ENCODE assay signal across 9 cellular contexts in the genomic region with DNA sequence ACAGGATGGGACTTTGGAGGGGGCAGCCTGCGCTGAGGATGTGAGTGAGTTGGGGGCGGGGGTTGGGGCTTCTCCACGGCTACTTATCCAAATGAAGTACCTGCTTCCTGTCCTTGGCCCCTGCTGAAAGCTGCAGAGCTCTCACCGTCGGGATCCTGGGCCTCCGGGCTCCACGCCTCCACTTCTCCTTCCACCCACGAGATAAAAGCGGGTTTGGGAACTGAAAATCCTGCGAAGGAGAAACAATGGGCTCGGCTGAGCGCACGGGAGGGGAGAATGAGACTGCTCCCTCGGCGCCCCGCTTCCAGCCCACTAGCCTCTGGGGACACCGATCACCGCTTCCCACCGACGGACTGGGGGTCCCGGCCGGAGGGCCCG. TPM values are rescaled to one million over a fixed set of nuclear protein-coding genes. Genes with fewer than 3 reads are reported as not detected.
DNase-seq lines count a peak whose midpoint lies in the region; ATAC-seq, FAIRE-seq and TF ChIP-seq lines count a peak whose summit lies in the region.
"Had no signal": no experiment of that assay in that cellular context is flagged by ENCODE, and none has a peak within 500 bp of the region (broad histone marks: within the 10 kb centered on the region; RNA-seq: fewer than 3 reads in every experiment).

No MANE protein-coding gene starts in this region.

- in situ Hi-C loops in HepG2 (cut with HindIII; ENCODE audit: extremely low pct_ligation_motif_present, low pct_unique_long_range_greater_than_20kb): no loop called here

- TF ChIP-seq POLR2A in HepG2 (IDR thresholded peaks at IDR 0.05; ENCODE audit: insufficient read depth in 1 of 2, low read depth in 2 of 2, low read length in 2 of 2) (no peak), prostate gland (IDR thresholded peaks at IDR 0.05) (no peak)

- TF ChIP-seq RAD21 in liver (IDR thresholded peaks at IDR 0.05) (no peak), HepG2 (CRISPR knock-in tag; IDR thresholded peaks at IDR 0.05) (no peak)

- ATAC-seq in HepG2 (no peak), HG03060 (IDR thresholded peaks at IDR 0.05; ENCODE audit: low read depth, unreplicated experiment) (peak; percentile 23), T-cell (replicated peaks in 1 of 4) (peak; percentile 14 to 36 (median 28))
- ATAC-seq: HCT116 had no signal

- 4% methylated on average over 23 of the region's 23 CpGs for WGBS in liver
- 86% methylated on average over 21 of the region's 23 CpGs for WGBS in HepG2 (ENCODE audit: low lambda C conversion rate)
- WGBS in prostate gland: under 1% methylated on average over 17 of the region's 23 CpGs

- TF ChIP-seq EP300 in HepG2 (IDR thresholded peaks at IDR 0.05; ENCODE audit: low read depth in 2 of 2, low read length in 2 of 2) (no peak), HepG2 (CRISPR knock-in tag; IDR thresholded peaks at IDR 0.05; ENCODE audit: borderline replicate concordance) (no peak)

- DNase-seq in HepG2 (ENCODE audit: low spot score) (no peak), T-cell (peak in 3 of 34 experiments; percentile 4 to 26 (median 8)), fibroblast of mammary gland (ENCODE audit: low read depth) (peak; percentile 12), prostate gland (ENCODE audit: low spot score) (no peak), cerebellum (ENCODE audit: low spot score) (no peak), ecto neural progenitor cell (ENCODE audit: low spot score) (no peak)

- no TSS peak for BruUV-seq in HepG2 (replicated peaks; lab: Mats Ljungman, UMichigan)

- intact Hi-C loops in HepG2 (cut with micrococcal nuclease; ENCODE audit: unreplicated experiment) (no loop called here), prostate gland (cut with DNase I) (no loop called here)

- peak overlapping the region; percentile 69 to 72 for H3K9ac ChIP-seq in liver (ENCODE audit: low read depth in 1 of 2, low read length in 2 of 2)
- no peak overlapping the region for H3K9ac ChIP-seq in HepG2 (ENCODE audit: insufficient read depth, low read depth, low read length)

- H3K27me3 Mint-ChIP-seq in T-cell: no peaks in the 10 kb centered on the region

- H3K27ac Mint-ChIP-seq in T-cell: peak overlapping the region; percentile 68 to 87

- H4K20me1 ChIP-seq in HepG2 (ENCODE audit: insufficient read depth, low read length): no peaks in the 10 kb centered on the region

- H3K9me3 Mint-ChIP-seq in T-cell: no peaks in the 10 kb centered on the region

- no peak overlapping the region for H3K4me2 ChIP-seq in HepG2 (ENCODE audit: low read depth, low read length)

- no peak overlapping the region for H2AFZ ChIP-seq in HepG2 (ENCODE audit: low read length)

- H3K9me3 ChIP-seq in liver (ENCODE audit: control insufficient read depth in 4 of 4, low read length in 3 of 4) (no peaks in the 10 kb centered on the region), HepG2 (ENCODE audit: low read length) (no peaks in the 10 kb centered on the region), prostate gland (no peaks in the 10 kb centered on the region)

- no peaks in the 10 kb centered on the region for H3K79me2 ChIP-seq in HepG2 (ENCODE audit: insufficient read depth, low read length)

- CTCF ChIA-PET in HepG2 (lab: Yijun Ruan, JAX; ENCODE audit: low intra/inter-chr PET ratio, low total read pairs) (no interaction called here), T-cell (lab: Charles Lee) (interaction anchor here in 1 of 2 donors (0.7 to 1.4 kb wide), 3 partner anchors 44 to 155 kb away, joined by 3 to 7 read pairs (median 3); partner anchors contain the start of gene DCTPP1)

- H3K27me3 ChIP-seq in liver (ENCODE audit: control insufficient read depth in 4 of 4, insufficient read depth in 4 of 4, low read length in 3 of 4): no peaks in the 10 kb centered on the region
- no peaks in the 10 kb centered on the region for H3K27me3 ChIP-seq in HepG2 (ENCODE audit: control insufficient read depth in 1 of 2, insufficient read depth in 2 of 2, low read length in 2 of 2)
- H3K27me3 ChIP-seq in prostate gland (replicated peaks; ENCODE audit: insufficient read depth): no peaks in the 10 kb centered on the region

- peak overlapping the region; percentile 77 to 80 for H3K27ac ChIP-seq in liver (ENCODE audit: low read depth in 1 of 2, low read length in 2 of 2)
- H3K27ac ChIP-seq in HepG2 (ENCODE audit: extremely low read length, insufficient read depth, low read length): no peak overlapping the region
- H3K27ac ChIP-seq in prostate gland: peak overlapping the region; percentile 88 to 91

- H3K4me1 Mint-ChIP-seq in T-cell: peaks cover 17 to 29% (median 25%) of the 10 kb centered on the region in 3 donors

- POLR2A ChIA-PET in HepG2 (lab: Yijun Ruan, JAX) (no interaction called here), T-cell (lab: Charles Lee) (interaction anchor here in 1 of 2 donors (0.6 kb wide), 1 partner anchor 97 kb away, joined by 6 read pairs; no protein-coding TSS in a partner anchor)

- H3K36me3 ChIP-seq in liver (ENCODE audit: control insufficient read depth in 4 of 4, insufficient read depth in 3 of 4, low read depth in 1 of 4, low read length in 3 of 4): peaks cover 3 to 14% (median 6%) of the 10 kb centered on the region in 4 donors
- peaks cover 0 to 1% of the 10 kb centered on the region in 2 experiments; a peak in 1 of 5 replicates for H3K36me3 ChIP-seq in HepG2 (replicated peaks in 1 of 2; ENCODE audit: control insufficient read depth in 1 of 2, insufficient read depth in 2 of 2, low read length in 2 of 2)
- H3K36me3 ChIP-seq in prostate gland: no peaks in the 10 kb centered on the region

- H3K4me1 ChIP-seq in liver (ENCODE audit: control insufficient read depth in 4 of 4, insufficient read depth in 4 of 4, low read length in 3 of 4): peaks cover 2 to 21% (median 10%) of the 10 kb centered on the region in 4 donors
- H3K4me1 ChIP-seq in HepG2 (ENCODE audit: insufficient read depth, low read length): peaks cover 7% of the 10 kb centered on the region
- peaks cover 3% of the 10 kb centered on the region for H3K4me1 ChIP-seq in prostate gland (replicated peaks)

- H3K36me3 Mint-ChIP-seq in T-cell: peaks cover 12% of the 10 kb centered on the region

- peak overlapping the region; percentile 73 to 96 (median 86) for H3K4me3 ChIP-seq in liver (ENCODE audit: low read depth in 1 of 3, low read length in 3 of 3)
- no peak overlapping the region for H3K4me3 ChIP-seq in HepG2 (replicated peaks in 1 of 3; ENCODE audit: insufficient read depth in 1 of 3, low read depth in 2 of 3, low read length in 3 of 3)
- peak overlapping the region; percentile 88 for H3K4me3 ChIP-seq in fibroblast of mammary gland (ENCODE audit: control insufficient read depth, low read depth, low read length)
- H3K4me3 ChIP-seq in prostate gland: peak overlapping the region; percentile 61 to 76

- no peak for TF ChIP-seq CTCF in liver (IDR thresholded peaks at IDR 0.05; ENCODE audit: low read depth, low read length, missing input control)
- TF ChIP-seq CTCF in HepG2 (CRISPR knock-in tag; IDR thresholded peaks at IDR 0.05): no peak
- TF ChIP-seq CTCF in fibroblast of mammary gland (conservative IDR thresholded peaks at IDR 0.05; ENCODE audit: control insufficient read depth, insufficient read depth, low read depth, low read length): no peak
- TF ChIP-seq CTCF in prostate gland (IDR thresholded peaks at IDR 0.05): no peak

- no peak for FAIRE-seq in HepG2 (lab: Jason Lieb, UNC)

- H3K4me3 Mint-ChIP-seq in T-cell: peak overlapping the region; percentile 78 to 88 (median 88)

RNA-seq across cellular contexts. Expression of gene ZNF785, which starts 0.5 kb away (rescaled TPM):
- total RNA-seq in liver (1 to 10 TPM; 4.5 to 5.9 TPM), HepG2 (2016; rRNA removed; fragmentation: Illumina TruSeq; extraction: Trizol) (not detected in 2 replicates), T-cell (10 to 100 TPM; 11.7 to 30.9 (median 26.6) TPM), prostate gland (10 to 100 TPM; 16.9 to 18.9 TPM), cerebellum (23.8 TPM)
- polyA plus RNA-seq in liver (1 to 10 TPM; 1.8 to 2.0 TPM), HepG2 (2011; rRNA removed) (0.01 TPM in 1 of 2 replicates, not detected in the other)
- total RNA-seq in HepG2 (2016; cell fraction: cytosol; rRNA removed; fragmentation: Illumina TruSeq; extraction: Trizol; ENCODE audit: low read depth): not detected in 2 replicates
- not detected in 2 replicates for total RNA-seq in HepG2 (2016; cell fraction: insoluble cytoplasmic fraction; rRNA removed; fragmentation: Illumina TruSeq; extraction: Trizol)
- not detected in 2 replicates for total RNA-seq in HepG2 (2016; cell fraction: membrane; rRNA removed; fragmentation: Illumina TruSeq; extraction: Trizol)
- total RNA-seq in HepG2 (2016; cell fraction: nucleus; rRNA removed; fragmentation: Illumina TruSeq; extraction: Trizol): not detected in 2 replicates
- 0.03 TPM in 1 of 2 replicates, not detected in the other for polyA plus RNA-seq in HepG2 (2011; cell fraction: cytosol; rRNA removed)
- 0.05 TPM in 1 of 2 replicates, not detected in the other for polyA plus RNA-seq in HepG2 (2011; cell fraction: nucleus; rRNA removed)
- 0.11 TPM in 1 of 2 replicates, not detected in the other for polyA plus RNA-seq in HepG2 (2012)
- not detected in 2 replicates for polyA plus RNA-seq in HepG2 (2016; cell fraction: cytosol; fragmentation: Illumina TruSeq; extraction: Trizol; ENCODE audit: low read depth)
- polyA plus RNA-seq in HepG2 (2016; cell fraction: insoluble cytoplasmic fraction; fragmentation: Illumina TruSeq; extraction: Trizol; ENCODE audit: low read depth): not detected in 2 replicates
- not detected in 2 replicates for polyA plus RNA-seq in HepG2 (2016; cell fraction: membrane; fragmentation: Illumina TruSeq; extraction: Trizol; ENCODE audit: low read depth)
- polyA plus RNA-seq in HepG2 (2016; cell fraction: nucleus; fragmentation: Illumina TruSeq; extraction: Trizol; ENCODE audit: insufficient read depth, low read depth): not detected in 2 replicates
- polyA minus RNA-seq in HepG2 (2011; rRNA and poly(A)+ RNA removed; ENCODE audit: low replicate concordance): 10.5 TPM in 1 of 2 replicates, not detected in the other
- not detected in 2 replicates for polyA minus RNA-seq in HepG2 (2011; cell fraction: cytosol; rRNA and poly(A)+ RNA removed)
- not detected in 2 replicates for polyA minus RNA-seq in HepG2 (2011; cell fraction: nucleus; rRNA and poly(A)+ RNA removed)

RNA-seq across cellular contexts. Expression of gene ZNF688, which starts 13.5 kb away (rescaled TPM):
- total RNA-seq in liver: 1 to 10 TPM; 3.4 to 3.7 TPM
- 1 to 10 TPM; 5.8 to 8.9 TPM for polyA plus RNA-seq in liver
- total RNA-seq in HepG2 (2016; rRNA removed; fragmentation: Illumina TruSeq; extraction: Trizol): 5.4 and 5.8 TPM in 2 replicates
- total RNA-seq in HepG2 (2016; cell fraction: cytosol; rRNA removed; fragmentation: Illumina TruSeq; extraction: Trizol; ENCODE audit: low read depth): 13.1 and 13.2 TPM in 2 replicates
- total RNA-seq in HepG2 (2016; cell fraction: insoluble cytoplasmic fraction; rRNA removed; fragmentation: Illumina TruSeq; extraction: Trizol): 4.0 and 4.8 TPM in 2 replicates
- total RNA-seq in HepG2 (2016; cell fraction: membrane; rRNA removed; fragmentation: Illumina TruSeq; extraction: Trizol): 8.5 and 11.4 TPM in 2 replicates
- 2.6 and 3.6 TPM in 2 replicates for total RNA-seq in HepG2 (2016; cell fraction: nucleus; rRNA removed; fragmentation: Illumina TruSeq; extraction: Trizol)
- polyA plus RNA-seq in HepG2 (2011; rRNA removed): 2.4 and 2.9 TPM in 2 replicates
- polyA plus RNA-seq in HepG2 (2011; cell fraction: cytosol; rRNA removed): 2.7 and 3.8 TPM in 2 replicates
- polyA plus RNA-seq in HepG2 (2011; cell fraction: nucleus; rRNA removed): 4.5 TPM in 2 replicates
- polyA plus RNA-seq in HepG2 (2012): 2.3 and 3.6 TPM in 2 replicates
- 17.2 and 20.6 TPM in 2 replicates for polyA plus RNA-seq in HepG2 (2016; cell fraction: cytosol; fragmentation: Illumina TruSeq; extraction: Trizol; ENCODE audit: low read depth)
- 5.4 and 6.1 TPM in 2 replicates for polyA plus RNA-seq in HepG2 (2016; cell fraction: insoluble cytoplasmic fraction; fragmentation: Illumina TruSeq; extraction: Trizol; ENCODE audit: low read depth)
- 16.0 and 17.2 TPM in 2 replicates for polyA plus RNA-seq in HepG2 (2016; cell fraction: membrane; fragmentation: Illumina TruSeq; extraction: Trizol; ENCODE audit: low read depth)
- polyA plus RNA-seq in HepG2 (2016; cell fraction: nucleus; fragmentation: Illumina TruSeq; extraction: Trizol; ENCODE audit: insufficient read depth, low read depth): 6.9 and 8.3 TPM in 2 replicates
- polyA minus RNA-seq in HepG2 (2011; rRNA and poly(A)+ RNA removed; ENCODE audit: low replicate concordance): 1.7 and 2.7 TPM in 2 replicates
- polyA minus RNA-seq in HepG2 (2011; cell fraction: cytosol; rRNA and poly(A)+ RNA removed): 1.8 and 2.9 TPM in 2 replicates
- 2.0 and 2.4 TPM in 2 replicates for polyA minus RNA-seq in HepG2 (2011; cell fraction: nucleus; rRNA and poly(A)+ RNA removed)
- total RNA-seq in T-cell: 10 to 100 TPM; 11.9 to 25.9 (median 20.7) TPM
- 10 to 100 TPM; 20.4 to 21.5 TPM for total RNA-seq in prostate gland
- total RNA-seq in cerebellum: 8.7 TPM

RNA-seq across cellular contexts. Expression of gene ZNF689, which starts 25.2 kb away (rescaled TPM):
- total RNA-seq in liver (1 to 10 TPM; 4.6 to 5.8 TPM), HepG2 (2016; rRNA removed; fragmentation: Illumina TruSeq; extraction: Trizol) (19.5 and 22.7 TPM in 2 replicates), T-cell (10 to 100 TPM; 11.0 to 13.7 (median 12.4) TPM), prostate gland (10 to 100 TPM; 13.4 to 17.8 TPM), cerebellum (7.2 TPM)
- polyA plus RNA-seq in liver (1 to 10 TPM; 2.6 to 4.0 TPM), HepG2 (2011; rRNA removed) (9.7 and 11.9 TPM in 2 replicates)
- 4.4 and 4.7 TPM in 2 replicates for total RNA-seq in HepG2 (2016; cell fraction: cytosol; rRNA removed; fragmentation: Illumina TruSeq; extraction: Trizol; ENCODE audit: low read depth)
- 18.5 and 18.8 TPM in 2 replicates for total RNA-seq in HepG2 (2016; cell fraction: insoluble cytoplasmic fraction; rRNA removed; fragmentation: Illumina TruSeq; extraction: Trizol)
- 17.9 and 18.1 TPM in 2 replicates for total RNA-seq in HepG2 (2016; cell fraction: membrane; rRNA removed; fragmentation: Illumina TruSeq; extraction: Trizol)
- 10.6 and 14.1 TPM in 2 replicates for total RNA-seq in HepG2 (2016; cell fraction: nucleus; rRNA removed; fragmentation: Illumina TruSeq; extraction: Trizol)
- 9.3 and 9.8 TPM in 2 replicates for polyA plus RNA-seq in HepG2 (2011; cell fraction: cytosol; rRNA removed)
- polyA plus RNA-seq in HepG2 (2011; cell fraction: nucleus; rRNA removed): 19.3 and 19.5 TPM in 2 replicates
- polyA plus RNA-seq in HepG2 (2012): 8.9 and 9.8 TPM in 2 replicates
- 2.5 and 2.8 TPM in 2 replicates for polyA plus RNA-seq in HepG2 (2016; cell fraction: cytosol; fragmentation: Illumina TruSeq; extraction: Trizol; ENCODE audit: low read depth)
- polyA plus RNA-seq in HepG2 (2016; cell fraction: insoluble cytoplasmic fraction; fragmentation: Illumina TruSeq; extraction: Trizol; ENCODE audit: low read depth): 17.8 and 20.4 TPM in 2 replicates
- polyA plus RNA-seq in HepG2 (2016; cell fraction: membrane; fragmentation: Illumina TruSeq; extraction: Trizol; ENCODE audit: low read depth): 9.1 and 9.3 TPM in 2 replicates
- 15.4 and 16.6 TPM in 2 replicates for polyA plus RNA-seq in HepG2 (2016; cell fraction: nucleus; fragmentation: Illumina TruSeq; extraction: Trizol; ENCODE audit: insufficient read depth, low read depth)
- polyA minus RNA-seq in HepG2 (2011; rRNA and poly(A)+ RNA removed; ENCODE audit: low replicate concordance): 20.5 and 25.2 TPM in 2 replicates
- polyA minus RNA-seq in HepG2 (2011; cell fraction: cytosol; rRNA and poly(A)+ RNA removed): 13.1 and 17.3 TPM in 2 replicates
- 14.9 and 15.7 TPM in 2 replicates for polyA minus RNA-seq in HepG2 (2011; cell fraction: nucleus; rRNA and poly(A)+ RNA removed)

RNA-seq across cellular contexts. Expression of gene ZNF764, which starts 26.8 kb away (rescaled TPM):
- total RNA-seq in liver (1 to 10 TPM; 5.0 to 6.8 TPM), HepG2 (2016; rRNA removed; fragmentation: Illumina TruSeq; extraction: Trizol) (7.3 and 9.1 TPM in 2 replicates), T-cell (10 to 100 TPM; 14.9 to 33.9 (median 27.3) TPM), prostate gland (10 to 100 TPM; 15.7 to 22.5 TPM), cerebellum (10.1 TPM)
- polyA plus RNA-seq in liver (1 to 10 TPM; 1.6 to 3.4 TPM), HepG2 (2011; rRNA removed) (4.1 and 4.8 TPM in 2 replicates)
- total RNA-seq in HepG2 (2016; cell fraction: cytosol; rRNA removed; fragmentation: Illumina TruSeq; extraction: Trizol; ENCODE audit: low read depth): 2.8 and 3.1 TPM in 2 replicates
- total RNA-seq in HepG2 (2016; cell fraction: insoluble cytoplasmic fraction; rRNA removed; fragmentation: Illumina TruSeq; extraction: Trizol): 5.9 and 8.3 TPM in 2 replicates
- 6.4 and 7.9 TPM in 2 replicates for total RNA-seq in HepG2 (2016; cell fraction: membrane; rRNA removed; fragmentation: Illumina TruSeq; extraction: Trizol)
- 7.4 and 7.9 TPM in 2 replicates for total RNA-seq in HepG2 (2016; cell fraction: nucleus; rRNA removed; fragmentation: Illumina TruSeq; extraction: Trizol)
- polyA plus RNA-seq in HepG2 (2011; cell fraction: cytosol; rRNA removed): 4.1 and 4.5 TPM in 2 replicates
- 11.6 and 12.2 TPM in 2 replicates for polyA plus RNA-seq in HepG2 (2011; cell fraction: nucleus; rRNA removed)
- 3.6 and 4.9 TPM in 2 replicates for polyA plus RNA-seq in HepG2 (2012)
- 1.7 and 2.0 TPM in 2 replicates for polyA plus RNA-seq in HepG2 (2016; cell fraction: cytosol; fragmentation: Illumina TruSeq; extraction: Trizol; ENCODE audit: low read depth)
- 6.8 and 7.3 TPM in 2 replicates for polyA plus RNA-seq in HepG2 (2016; cell fraction: insoluble cytoplasmic fraction; fragmentation: Illumina TruSeq; extraction: Trizol; ENCODE audit: low read depth)
- polyA plus RNA-seq in HepG2 (2016; cell fraction: membrane; fragmentation: Illumina TruSeq; extraction: Trizol; ENCODE audit: low read depth): 4.0 TPM in 2 replicates
- 18.1 and 18.6 TPM in 2 replicates for polyA plus RNA-seq in HepG2 (2016; cell fraction: nucleus; fragmentation: Illumina TruSeq; extraction: Trizol; ENCODE audit: insufficient read depth, low read depth)
- 4.3 and 10.8 TPM in 2 replicates for polyA minus RNA-seq in HepG2 (2011; rRNA and poly(A)+ RNA removed; ENCODE audit: low replicate concordance)
- polyA minus RNA-seq in HepG2 (2011; cell fraction: cytosol; rRNA and poly(A)+ RNA removed): 6.1 and 6.6 TPM in 2 replicates
- 7.7 and 8.7 TPM in 2 replicates for polyA minus RNA-seq in HepG2 (2011; cell fraction: nucleus; rRNA and poly(A)+ RNA removed)

RNA-seq across cellular contexts. Expression of gene ZNF747, which starts 50.4 kb away (rescaled TPM):
- total RNA-seq in liver: 10 to 100 TPM in 1 of 2 donors, 1 to 10 TPM in 1; 6.9 to 10.5 TPM
- 1 to 10 TPM; 3.8 to 6.2 TPM for polyA plus RNA-seq in liver
- total RNA-seq in HepG2 (2016; rRNA removed; fragmentation: Illumina TruSeq; extraction: Trizol): 8.8 and 10.2 TPM in 2 replicates
- total RNA-seq in HepG2 (2016; cell fraction: cytosol; rRNA removed; fragmentation: Illumina TruSeq; extraction: Trizol; ENCODE audit: low read depth): 2.7 and 2.8 TPM in 2 replicates
- total RNA-seq in HepG2 (2016; cell fraction: insoluble cytoplasmic fraction; rRNA removed; fragmentation: Illumina TruSeq; extraction: Trizol): 10.3 and 10.8 TPM in 2 replicates
- 8.9 and 9.2 TPM in 2 replicates for total RNA-seq in HepG2 (2016; cell fraction: membrane; rRNA removed; fragmentation: Illumina TruSeq; extraction: Trizol)
- total RNA-seq in HepG2 (2016; cell fraction: nucleus; rRNA removed; fragmentation: Illumina TruSeq; extraction: Trizol): 7.3 and 9.1 TPM in 2 replicates
- 7.0 and 7.2 TPM in 2 replicates for polyA plus RNA-seq in HepG2 (2011; rRNA removed)
- 5.7 and 6.4 TPM in 2 replicates for polyA plus RNA-seq in HepG2 (2011; cell fraction: cytosol; rRNA removed)
- 9.4 and 11.1 TPM in 2 replicates for polyA plus RNA-seq in HepG2 (2011; cell fraction: nucleus; rRNA removed)
- 2.3 and 3.6 TPM in 2 replicates for polyA plus RNA-seq in HepG2 (2012)
- 1.7 and 1.9 TPM in 2 replicates for polyA plus RNA-seq in HepG2 (2016; cell fraction: cytosol; fragmentation: Illumina TruSeq; extraction: Trizol; ENCODE audit: low read depth)
- 9.4 and 9.8 TPM in 2 replicates for polyA plus RNA-seq in HepG2 (2016; cell fraction: insoluble cytoplasmic fraction; fragmentation: Illumina TruSeq; extraction: Trizol; ENCODE audit: low read depth)
- polyA plus RNA-seq in HepG2 (2016; cell fraction: membrane; fragmentation: Illumina TruSeq; extraction: Trizol; ENCODE audit: low read depth): 5.7 and 5.8 TPM in 2 replicates
- polyA plus RNA-seq in HepG2 (2016; cell fraction: nucleus; fragmentation: Illumina TruSeq; extraction: Trizol; ENCODE audit: insufficient read depth, low read depth): 12.4 and 13.5 TPM in 2 replicates
- 12.9 and 13.6 TPM in 2 replicates for polyA minus RNA-seq in HepG2 (2011; rRNA and poly(A)+ RNA removed; ENCODE audit: low replicate concordance)
- 5.2 and 6.2 TPM in 2 replicates for polyA minus RNA-seq in HepG2 (2011; cell fraction: cytosol; rRNA and poly(A)+ RNA removed)
- polyA minus RNA-seq in HepG2 (2011; cell fraction: nucleus; rRNA and poly(A)+ RNA removed): 12.5 and 16.8 TPM in 2 replicates
- total RNA-seq in T-cell: 10 to 100 TPM in 3 of 5 donors, 1 to 10 TPM in 2; 6.8 to 17.4 (median 14.2) TPM
- total RNA-seq in prostate gland: 10 to 100 TPM; 15.8 to 22.6 TPM
- total RNA-seq in cerebellum: 9.9 TPM

Comparison
In these comparisons a context has a peak if more than half of its experiments do, and no peak if none do; other contexts are left out.
1. H3K4me3 ChIP-seq: peak in liver (3 of 3), fibroblast of mammary gland (single experiment) and prostate gland (2 of 2); none in HepG2 (0 of 3).